In genomic region chr7:100358027-100358856, GRCh38 we compare ENCODE assay signal across 9 cellular contexts. TPM values are rescaled to one million over a fixed set of nuclear protein-coding genes. Genes with fewer than 3 reads are reported as not detected.
A peak's percentile ranks its signal among the peaks of the same experiment; 100 is the strongest.
DNase-seq lines count a peak whose midpoint lies in the region; ATAC-seq and TF ChIP-seq lines count a peak whose summit lies in the region.
"Had no signal": no experiment of that assay in that cellular context is flagged by ENCODE, and none has a peak within 500 bp of the region (broad histone marks: within the 10 kb centered on the region; RNA-seq: fewer than 3 reads in every experiment).

Gene PILRB (plus strand): TSS chr7:100358117. CDS start chr7:100358303, 186 bp downstream.

- TF ChIP-seq POLR2A in thyroid gland (IDR thresholded peaks at IDR 0.05), result no peak

- POLR2A ChIA-PET in activated CD8-positive, alpha-beta memory T cell treated with anti-CD3 and anti-CD28 coated beads for 36 hours (lab: Charles Lee), result no interaction called here

- no peak within 1 kb of the TSS for H3K27ac Mint-ChIP-seq in activated T-helper 2 cell treated with anti-CD3 and anti-CD28 coated beads, Interferon-gamma antibody, Interleukin-2, Interleukin-4, amounts not matched to agents 10 μg/mL and 5 μg/mL and 100 μg/mL, durations not matched to agents 14 hours and 24 hours and 36 hours

- no peaks in the 10 kb centered on the region for H3K4me1 ChIP-seq in thyroid gland

- H3K36me3 ChIP-seq in thyroid gland, result peaks cover 71 to 89% of the 10 kb centered on the region in 2 donors

- no peak for DNase-seq in activated CD8-positive, alpha-beta memory T cell treated with anti-CD3 and anti-CD28 coated beads, Interleukin-2, amount 50 U/mL, for 48 hours
- DNase-seq in activated T-helper 2 cell treated with anti-CD3 and anti-CD28 coated beads, Interferon-gamma antibody, Interleukin-2, Interleukin-4, amounts not matched to agents 10 μg/mL and 5 μg/mL and 100 μg/mL, durations not matched to agents 14 hours and 24 hours and 36 hours (ENCODE audit: low spot score), result no peak
- DNase-seq in kidney tubule cell (ENCODE audit: low spot score), result peak; percentile 38
- no peak for DNase-seq in thyroid gland
- DNase-seq in UCSD-AML1 (lab: John Stamatoyannopoulos, UW; ENCODE audit: unreplicated experiment), result no peak
- no peak for DNase-seq in NAMALWA (ENCODE audit: low spot score)
- DNase-seq: SHP77 had no signal

- H3K9me3 ChIP-seq in thyroid gland, result no peaks in the 10 kb centered on the region

- H3K27me3 ChIP-seq in thyroid gland, result no peaks in the 10 kb centered on the region

- H3K4me3 ChIP-seq in thyroid gland (replicated peaks in 1 of 3), result no peak within 1 kb of the TSS

- no peaks in the 10 kb centered on the region for H3K27me3 Mint-ChIP-seq in activated T-helper 2 cell treated with anti-CD3 and anti-CD28 coated beads, Interferon-gamma antibody, Interleukin-2, Interleukin-4, amounts not matched to agents 10 μg/mL and 5 μg/mL and 100 μg/mL, durations not matched to agents 14 hours and 24 hours and 36 hours (ENCODE audit: low read depth)

- peaks cover 4% of the 10 kb centered on the region for H3K4me1 Mint-ChIP-seq in activated T-helper 2 cell treated with anti-CD3 and anti-CD28 coated beads, Interferon-gamma antibody, Interleukin-2, Interleukin-4, amounts not matched to agents 10 μg/mL and 5 μg/mL and 100 μg/mL, durations not matched to agents 14 hours and 24 hours and 36 hours (ENCODE audit: low read depth)

- H3K36me3 Mint-ChIP-seq in activated T-helper 2 cell treated with anti-CD3 and anti-CD28 coated beads, Interferon-gamma antibody, Interleukin-2, Interleukin-4, amounts not matched to agents 10 μg/mL and 5 μg/mL and 100 μg/mL, durations not matched to agents 14 hours and 24 hours and 36 hours (ENCODE audit: low read depth), result peaks cover 69% of the 10 kb centered on the region

- H3K4me3 Mint-ChIP-seq in activated T-helper 2 cell treated with anti-CD3 and anti-CD28 coated beads, Interferon-gamma antibody, Interleukin-2, Interleukin-4, amounts not matched to agents 10 μg/mL and 5 μg/mL and 100 μg/mL, durations not matched to agents 14 hours and 24 hours and 36 hours (ENCODE audit: low read depth), result no peak within 1 kb of the TSS

- intact Hi-C loops in activated T-helper 2 cell treated with anti-CD3 and anti-CD28 coated beads, Interferon-gamma antibody, Interleukin-2, Interleukin-4, amounts not matched to agents 10 μg/mL and 5 μg/mL and 100 μg/mL, durations not matched to agents 14 hours and 24 hours and 36 hours (cut with micrococcal nuclease), result no loop called here
- intact Hi-C loops in thyroid gland (cut with DNase I), result no loop called here

- no peak for ATAC-seq in HG02970 (IDR thresholded peaks at IDR 0.05; ENCODE audit: low FRiP score, unreplicated experiment)

- TF ChIP-seq CTCF in thyroid gland (IDR thresholded peaks at IDR 0.05), result no peak

- WGBS in thyroid gland, 2 donors, result 73 to 78% methylated on average over 5 to 9 of the region's 11 CpGs

- CTCF ChIA-PET in activated CD8-positive, alpha-beta memory T cell treated with anti-CD3 and anti-CD28 coated beads for 36 hours (lab: Charles Lee), result no interaction called here

- H3K27ac ChIP-seq in thyroid gland, result no peak within 1 kb of the TSS

- H3K9me3 Mint-ChIP-seq in activated T-helper 2 cell treated with anti-CD3 and anti-CD28 coated beads, Interferon-gamma antibody, Interleukin-2, Interleukin-4, amounts not matched to agents 10 μg/mL and 5 μg/mL and 100 μg/mL, durations not matched to agents 14 hours and 24 hours and 36 hours, result no peaks in the 10 kb centered on the region

RNA-seq across cellular contexts. Expression of gene PILRB, which starts in this region (rescaled TPM):
- 10 to 100 TPM; 29.9 to 36.7 TPM for total RNA-seq in activated CD8-positive, alpha-beta memory T cell treated with anti-CD3 and anti-CD28 coated beads for 36 hours
- total RNA-seq in activated T-helper 2 cell treated with anti-CD3 and anti-CD28 coated beads, Interferon-gamma antibody, Interleukin-2, Interleukin-4, amounts not matched to agents 10 μg/mL and 5 μg/mL and 100 μg/mL, durations not matched to agents 14 hours and 24 hours and 36 hours, result 86.2 and 87.5 TPM in 2 replicates
- 10 to 100 TPM; 60.9 to 86.5 (median 73.9) TPM for total RNA-seq in thyroid gland
